Comparison of ENCODE assay signal across 1 cellular context in the genomic region with DNA sequence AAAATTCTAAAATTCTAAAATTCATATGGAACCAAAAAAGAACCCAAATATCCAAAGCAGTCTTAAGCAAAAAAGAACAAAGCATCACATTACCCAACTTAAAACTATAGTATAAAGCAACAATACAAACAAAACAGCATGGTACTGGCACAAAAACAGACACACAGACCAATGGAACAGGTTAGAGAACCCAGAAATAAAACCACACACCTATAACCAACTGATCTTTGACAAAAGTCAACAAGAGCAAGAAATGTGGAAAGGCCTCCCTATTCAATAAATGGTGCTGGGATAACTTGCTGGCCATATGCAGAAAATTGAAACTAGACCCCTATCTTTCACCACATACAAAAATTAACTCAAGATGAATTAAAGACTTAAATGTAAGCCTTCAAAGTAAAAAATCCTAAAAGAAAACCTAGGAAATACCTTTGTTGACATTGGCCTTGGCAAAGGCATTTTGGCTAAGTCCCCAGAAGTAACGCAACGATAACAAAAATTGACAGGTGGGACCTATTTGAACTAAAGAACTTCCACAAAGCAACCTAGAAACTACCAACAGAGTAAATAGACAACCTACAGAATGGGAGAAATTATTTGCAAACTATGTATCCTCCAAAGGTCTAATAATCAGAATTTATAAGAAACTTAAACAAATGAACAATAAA.
TF ChIP-seq lines count a peak whose summit lies in the region.

No MANE protein-coding gene starts in this region.

TF ChIP-seq in WTC11, 78 proteins besides CTCF, POLR2A, EP300 and RAD21 (continued from another document):
- TF ChIP-seq, protein P1, sequence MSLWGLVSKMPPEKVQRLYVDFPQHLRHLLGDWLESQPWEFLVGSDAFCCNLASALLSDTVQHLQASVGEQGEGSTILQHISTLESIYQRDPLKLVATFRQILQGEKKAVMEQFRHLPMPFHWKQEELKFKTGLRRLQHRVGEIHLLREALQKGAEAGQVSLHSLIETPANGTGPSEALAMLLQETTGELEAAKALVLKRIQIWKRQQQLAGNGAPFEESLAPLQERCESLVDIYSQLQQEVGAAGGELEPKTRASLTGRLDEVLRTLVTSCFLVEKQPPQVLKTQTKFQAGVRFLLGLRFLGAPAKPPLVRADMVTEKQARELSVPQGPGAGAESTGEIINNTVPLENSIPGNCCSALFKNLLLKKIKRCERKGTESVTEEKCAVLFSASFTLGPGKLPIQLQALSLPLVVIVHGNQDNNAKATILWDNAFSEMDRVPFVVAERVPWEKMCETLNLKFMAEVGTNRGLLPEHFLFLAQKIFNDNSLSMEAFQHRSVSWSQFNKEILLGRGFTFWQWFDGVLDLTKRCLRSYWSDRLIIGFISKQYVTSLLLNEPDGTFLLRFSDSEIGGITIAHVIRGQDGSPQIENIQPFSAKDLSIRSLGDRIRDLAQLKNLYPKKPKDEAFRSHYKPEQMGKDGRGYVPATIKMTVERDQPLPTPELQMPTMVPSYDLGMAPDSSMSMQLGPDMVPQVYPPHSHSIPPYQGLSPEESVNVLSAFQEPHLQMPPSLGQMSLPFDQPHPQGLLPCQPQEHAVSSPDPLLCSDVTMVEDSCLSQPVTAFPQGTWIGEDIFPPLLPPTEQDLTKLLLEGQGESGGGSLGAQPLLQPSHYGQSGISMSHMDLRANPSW (CRISPR knock-in tag; conservative IDR thresholded peaks at IDR 0.05; ENCODE audit: low read depth), result no peak
- TF ChIP-seq, protein P2, sequence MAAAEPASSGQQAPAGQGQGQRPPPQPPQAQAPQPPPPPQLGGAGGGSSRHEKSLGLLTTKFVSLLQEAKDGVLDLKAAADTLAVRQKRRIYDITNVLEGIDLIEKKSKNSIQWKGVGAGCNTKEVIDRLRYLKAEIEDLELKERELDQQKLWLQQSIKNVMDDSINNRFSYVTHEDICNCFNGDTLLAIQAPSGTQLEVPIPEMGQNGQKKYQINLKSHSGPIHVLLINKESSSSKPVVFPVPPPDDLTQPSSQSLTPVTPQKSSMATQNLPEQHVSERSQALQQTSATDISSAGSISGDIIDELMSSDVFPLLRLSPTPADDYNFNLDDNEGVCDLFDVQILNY (CRISPR knock-in tag; IDR thresholded peaks at IDR 0.05), result no peak
- no peak for TF ChIP-seq IRF2 (CRISPR knock-in tag; IDR thresholded peaks at IDR 0.05; ENCODE audit: borderline replicate concordance, low read depth)
